In the genomic region with DNA sequence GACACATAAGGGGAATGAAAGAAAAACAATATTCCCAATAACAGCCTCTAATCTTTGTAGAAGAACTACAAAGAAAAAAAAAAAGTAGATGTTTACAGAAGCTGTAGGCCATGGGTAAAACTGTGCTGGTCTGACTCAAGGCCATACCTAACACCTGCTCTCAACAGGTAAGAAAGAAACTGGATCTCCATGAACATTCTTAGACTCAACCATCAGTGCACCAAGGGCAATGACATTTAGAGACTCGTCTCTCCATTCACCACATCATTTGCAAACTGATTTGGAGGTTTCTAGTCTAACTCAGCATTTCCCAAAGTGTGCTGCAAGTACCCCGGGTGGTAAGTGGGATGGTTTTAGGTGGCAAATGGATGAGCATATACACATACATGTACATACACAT, we compare ENCODE assay signal across 27 cellular contexts.
DNase-seq lines count a peak whose midpoint lies in the region; ATAC-seq and TF ChIP-seq lines count a peak whose summit lies in the region.
"Had no signal": no experiment of that assay in that cellular context is flagged by ENCODE, and none has a peak within 500 bp of the region (broad histone marks: within the 10 kb centered on the region; RNA-seq: fewer than 3 reads in every experiment).

No MANE protein-coding gene starts in this region.

- peak overlapping the region; percentile 50 for H3K4me3 Mint-ChIP-seq in CD4-positive, alpha-beta T cell
- H3K4me3 Mint-ChIP-seq in memory B cell, result no peak overlapping the region
- H3K4me3 Mint-ChIP-seq: activated CD4-positive, alpha-beta memory T cell treated with anti-CD3 and anti-CD28 coated beads, Interleukin-2, amount 10 ng/mL, durations not matched to agents 7 days and 5 days had no signal

- DNase-seq in activated CD4-positive, CD25-positive, alpha-beta regulatory T cell (lab: John Stamatoyannopoulos, UW), result no peak
- no peak for DNase-seq in CD4-positive, alpha-beta T cell
- DNase-seq in OCI-LY7 (ENCODE audit: low spot score) (peak; percentile 44), memory B cell (ENCODE audit: low spot score in 2 of 2) (no peak), suprapubic skin (ENCODE audit: low spot score in 2 of 2) (no peak)
- DNase-seq in activated CD8-positive, alpha-beta memory T cell treated with anti-CD3 and anti-CD28 coated beads, Interleukin-2, amount 50 U/mL, for 4 hours, result no peak
- DNase-seq: activated CD4-positive, alpha-beta memory T cell treated with anti-CD3 and anti-CD28 coated beads, Interleukin-2, amount 10 ng/mL, durations not matched to agents 7 days and 5 days; activated CD4-positive, CD25-positive, alpha-beta regulatory T cell treated with anti-CD3 and anti-CD28 coated beads, Interleukin-2, amount 50 U/mL, for 72 hours; dorsolateral prefrontal cortex; EL; foreskin melanocyte; heart right ventricle; left ventricle myocardium inferior; mesendoderm; NCI-H446 treated with DMSO at 0.1 percent for 48 hours; NCI-H82; RPMI8226; SJCRH30; stimulated activated CD4-positive, alpha-beta T cell treated with anti-CD3 and anti-CD28 coated beads, Interleukin-2, amount 100 ng/mL, for 24 hours; stimulated activated CD8-positive, alpha-beta memory T cell treated with anti-CD3 and anti-CD28 coated beads, Interleukin-4, amount 100 ng/mL, for 48 hours; upper lobe of left lung had no signal

- peaks cover 79% of the 10 kb centered on the region for H3K79me2 ChIP-seq in OCI-LY7 (ENCODE audit: insufficient read depth, low read depth, low read length)

- no peak overlapping the region for H2AFZ ChIP-seq in OCI-LY7 (ENCODE audit: low read length)

- CTCF ChIA-PET in CD4-positive, alpha-beta T cell (lab: Charles Lee), result interaction anchor here (0.7 to 2.7 kb wide), 3 partner anchors 9 to 291 kb away, joined by 3 to 12 read pairs (median 6); no protein-coding TSS in a partner anchor
- CTCF ChIA-PET in OCI-LY7 (lab: Charles Lee; ENCODE audit: unreplicated experiment), result no interaction called here

- peaks cover 40% of the 10 kb centered on the region for H3K36me3 Mint-ChIP-seq in CD4-positive, alpha-beta T cell (ENCODE audit: low read depth)
- no peaks in the 10 kb centered on the region for H3K36me3 Mint-ChIP-seq in memory B cell
- H3K36me3 Mint-ChIP-seq: IgD-negative memory B cell had no signal

- no peaks in the 10 kb centered on the region for H4K20me1 ChIP-seq in OCI-LY7 (ENCODE audit: insufficient read depth, low read length)

- no peak for TF ChIP-seq CTCF in CD4-positive, alpha-beta T cell (IDR thresholded peaks at IDR 0.05)
- TF ChIP-seq CTCF in OCI-LY7 (conservative IDR thresholded peaks at IDR 0.05; ENCODE audit: low read length) (no peak), suprapubic skin (IDR thresholded peaks at IDR 0.05) (no peak)

- H3K4me2 ChIP-seq in OCI-LY7 (ENCODE audit: low read length), result peak overlapping the region; percentile 56

- peak; percentile 37 to 40 for ATAC-seq in activated CD4-positive, CD25-positive, alpha-beta regulatory T cell treated with anti-CD3 and anti-CD28 coated beads, Interleukin-2, amount 50 U/mL, for 24 hours
- no peak for ATAC-seq in CD4-positive, alpha-beta T cell (ENCODE audit: poor library complexity)
- ATAC-seq in memory B cell (ENCODE audit: low read depth) (no peak), GM18873 (IDR thresholded peaks at IDR 0.05; ENCODE audit: low FRiP score, unreplicated experiment) (no peak)
- ATAC-seq: heart right ventricle had no signal

- TF ChIP-seq POLR2A in suprapubic skin (IDR thresholded peaks at IDR 0.05), result no peak

- no peak overlapping the region for H3K27ac ChIP-seq in CD4-positive, alpha-beta T cell (ENCODE audit: low read depth, low read length)
- H3K27ac ChIP-seq in OCI-LY7 (ENCODE audit: low read depth, low read length, poor library complexity, severe bottlenecking), result peak overlapping the region; percentile 37
- H3K27ac ChIP-seq in suprapubic skin, result no peak overlapping the region
- H3K27ac ChIP-seq: 22Rv1, breast epithelium, C4-2B, dorsolateral prefrontal cortex, heart right ventricle, left ventricle myocardium inferior, SJCRH30, upper lobe of left lung had no signal

- H3K9me3 ChIP-seq in CD4-positive, alpha-beta T cell (ENCODE audit: control insufficient read depth, low read length), result no peaks in the 10 kb centered on the region
- H3K9me3 ChIP-seq in OCI-LY7 (ENCODE audit: low read length), result no peaks in the 10 kb centered on the region
- no peaks in the 10 kb centered on the region for H3K9me3 ChIP-seq in suprapubic skin
- H3K9me3 ChIP-seq: breast epithelium, heart right ventricle, left ventricle myocardium inferior, SJCRH30, upper lobe of left lung had no signal

- TF ChIP-seq EP300 in suprapubic skin (IDR thresholded peaks at IDR 0.05), result no peak

- intact Hi-C loops in CD4-positive, alpha-beta T cell (cut with DNase I, micrococcal nuclease), result loop anchor here in 1 of 2 experiments (5.0 kb wide), 1 partner anchor 33 kb away; no protein-coding TSS in a partner anchor
- intact Hi-C loops in OCI-LY7 (cut with micrococcal nuclease; ENCODE audit: unreplicated experiment), result no loop called here

- WGBS in suprapubic skin, result 94% methylated on average over 2 of the region's 2 CpGs

- H3K4me3 ChIP-seq in OCI-LY7 (ENCODE audit: low read depth, low read length, poor library complexity, severe bottlenecking) (no peak overlapping the region), suprapubic skin (no peak overlapping the region)
- H3K4me3 ChIP-seq: breast epithelium, dorsolateral prefrontal cortex, heart right ventricle, left ventricle myocardium inferior, SJCRH30, upper lobe of left lung had no signal

- H3K9me2 ChIP-seq in OCI-LY7 (ENCODE audit: insufficient read depth, low read length), result no peaks in the 10 kb centered on the region

- H3K4me1 ChIP-seq in OCI-LY7 (ENCODE audit: insufficient read depth, low read length, poor library complexity, severe bottlenecking), result peaks cover 88% of the 10 kb centered on the region
- peaks cover 26% of the 10 kb centered on the region for H3K4me1 ChIP-seq in suprapubic skin
- H3K4me1 ChIP-seq: breast epithelium, SJCRH30 had no signal

- no TSS peak for BruUV-seq in OCI-LY7 (replicated peaks; lab: Mats Ljungman, UMichigan)

- POLR2A ChIA-PET in CD4-positive, alpha-beta T cell (lab: Charles Lee), result interaction anchor here (1.6 kb wide), 1 partner anchor 26 kb away, joined by 3 read pairs; no protein-coding TSS in a partner anchor
- POLR2A ChIA-PET in OCI-LY7 (lab: Charles Lee), result interaction anchor here (0.6 to 3.0 kb wide), 7 partner anchors 9 to 1029 kb away, joined by 3 to 18 read pairs (median 5); no protein-coding TSS in a partner anchor

- no peaks in the 10 kb centered on the region for H3K27me3 ChIP-seq in CD4-positive, alpha-beta T cell (ENCODE audit: control insufficient read depth, insufficient read depth, low read length)
- H3K27me3 ChIP-seq in suprapubic skin, result no peaks in the 10 kb centered on the region
- H3K27me3 ChIP-seq: breast epithelium, dorsolateral prefrontal cortex, heart right ventricle, SJCRH30, upper lobe of left lung had no signal

- H3K27ac Mint-ChIP-seq in CD4-positive, alpha-beta T cell, result peak overlapping the region; percentile 91
- peak overlapping the region; percentile 62 for H3K27ac Mint-ChIP-seq in memory B cell
- H3K27ac Mint-ChIP-seq: activated CD4-positive, alpha-beta memory T cell treated with anti-CD3 and anti-CD28 coated beads, Interleukin-2, amount 10 ng/mL, durations not matched to agents 7 days and 5 days; IgD-negative memory B cell had no signal

- H3K36me3 ChIP-seq in OCI-LY7 (ENCODE audit: insufficient read depth, low read length), result peaks cover 1% of the 10 kb centered on the region; the same call in 1 of the 2 replicates
- H3K36me3 ChIP-seq in suprapubic skin, result no peaks in the 10 kb centered on the region
- H3K36me3 ChIP-seq: breast epithelium, heart right ventricle, left ventricle myocardium inferior, SJCRH30, upper lobe of left lung had no signal

- H3K27me3 Mint-ChIP-seq in CD4-positive, alpha-beta T cell, result no peaks in the 10 kb centered on the region
- H3K27me3 Mint-ChIP-seq in memory B cell, result no peaks in the 10 kb centered on the region

- peaks cover 97% of the 10 kb centered on the region for H3K4me1 Mint-ChIP-seq in CD4-positive, alpha-beta T cell (ENCODE audit: low read depth)
- H3K4me1 Mint-ChIP-seq in memory B cell, result peaks cover 52% of the 10 kb centered on the region

- H3K9me3 Mint-ChIP-seq in CD4-positive, alpha-beta T cell, result no peaks in the 10 kb centered on the region
- no peaks in the 10 kb centered on the region for H3K9me3 Mint-ChIP-seq in memory B cell
- H3K9me3 Mint-ChIP-seq: activated CD4-positive, alpha-beta memory T cell treated with anti-CD3 and anti-CD28 coated beads, Interleukin-2, amount 10 ng/mL, durations not matched to agents 7 days and 5 days had no signal

Comparison
In these comparisons a context has a peak if more than half of its experiments do, and no peak if none do; other contexts are left out.
1. ATAC-seq: peak in activated CD4-positive, CD25-positive, alpha-beta regulatory T cell treated with anti-CD3 and anti-CD28 coated beads, Interleukin-2, amount 50 U/mL, for 24 hours (2 of 2); none in CD4-positive, alpha-beta T cell (single experiment), memory B cell (single experiment) and GM18873 (single experiment).